ENCODE assay signal across 8 cellular contexts in the genomic region with DNA sequence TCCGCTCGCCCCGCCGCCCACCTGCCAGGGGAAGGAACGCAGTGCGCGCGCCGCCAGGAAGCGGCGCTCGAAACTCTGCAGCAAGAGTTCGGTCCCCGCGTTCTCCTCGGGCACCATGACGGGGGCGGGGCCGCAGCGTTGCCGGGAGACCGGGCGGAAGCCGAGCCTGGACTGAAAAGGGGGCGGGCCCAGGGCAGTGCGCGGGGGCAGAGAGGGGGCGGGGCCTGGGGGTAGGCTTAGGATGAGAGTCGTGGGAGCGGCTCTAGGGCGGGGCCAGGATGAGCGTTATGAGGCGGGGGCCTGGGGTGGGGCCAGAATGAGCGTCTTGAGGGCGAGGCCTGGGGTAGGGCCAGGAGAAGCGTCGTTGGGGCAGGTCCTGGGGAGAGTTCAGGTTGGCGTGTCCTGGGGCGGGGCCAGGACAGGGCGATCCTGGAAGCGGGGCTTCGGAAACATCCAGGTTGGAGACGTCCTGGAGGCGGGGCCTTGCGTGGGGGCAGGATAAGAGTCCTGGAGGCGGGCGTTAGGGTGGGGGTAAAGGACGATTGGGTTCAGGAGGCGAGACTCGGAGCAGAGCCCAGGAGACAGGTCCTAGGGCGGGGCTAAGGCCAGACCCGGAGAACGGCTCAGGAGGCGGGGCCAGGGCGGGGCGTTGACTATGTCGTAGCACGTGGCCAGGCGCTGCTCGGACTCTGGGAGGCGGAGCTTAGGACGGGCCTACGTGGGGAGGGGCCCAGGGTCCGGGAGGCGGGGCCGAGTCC. TPM values are rescaled to one million over a fixed set of nuclear protein-coding genes. Genes with fewer than 3 reads are reported as not detected.
A peak's percentile ranks its signal among the peaks of the same experiment; 100 is the strongest.
DNase-seq lines count a peak whose midpoint lies in the region; ATAC-seq and TF ChIP-seq lines count a peak whose summit lies in the region.
"Not testable (repeated sequence)": the region's sequence is repeated elsewhere in the genome, so short reads cannot be mapped to it uniquely, and the experiment has no call there.

No MANE protein-coding gene starts in this region.

- POLR2A ChIA-PET in IMR-90 (lab: Charles Lee; ENCODE audit: unreplicated experiment): not testable (repeated sequence)

- H3K27ac ChIP-seq in IMR-90 (ENCODE audit: insufficient read depth, low read length) (peak overlapping the region; percentile 11), OCI-LY3 (ENCODE audit: low read length) (peak overlapping the region; percentile 80)

- 0% methylated on average over 40 of the region's 66 CpGs; no CpG with 5 or more reads in 1 of the 2 experiments for WGBS in IMR-90 (ENCODE audit: extremely low coverage in 2 of 2, insufficient read length in 1 of 2), 2 experiments

- peak overlapping the region; percentile 60; the same call in 1 of the 2 replicates for H3K4ac ChIP-seq in IMR-90 (ENCODE audit: low read depth, low read length)

- not testable (repeated sequence) for BruUV-seq in IMR-90 (replicated peaks; lab: Mats Ljungman, UMichigan)

- H3K4me2 ChIP-seq in IMR-90 (ENCODE audit: low read depth, low read length) (peak overlapping the region; percentile 51), OCI-LY3 (ENCODE audit: low read length) (peak overlapping the region; percentile 90)

- peak overlapping the region; percentile 62; the same call in 1 of the 2 replicates for H4K91ac ChIP-seq in IMR-90 (ENCODE audit: insufficient read depth, low read depth, low read length)

- H2BK20ac ChIP-seq in IMR-90 (ENCODE audit: low read depth, low read length): not testable (repeated sequence)

- not testable (repeated sequence) for H3K9ac ChIP-seq in IMR-90 (ENCODE audit: low read depth, low read length)
- peak overlapping the region; percentile 92 for H3K9ac ChIP-seq in OCI-LY3 (ENCODE audit: low read length)

- H3K23ac ChIP-seq in IMR-90 (ENCODE audit: low read depth, low read length): not testable (repeated sequence)

- H3K79me1 ChIP-seq in IMR-90 (ENCODE audit: low read depth in 1 of 2, low read length in 2 of 2): not testable (repeated sequence)

- intact Hi-C loops in IMR-90 (cut with micrococcal nuclease): not testable (repeated sequence)

- ATAC-seq in GM21529 (IDR thresholded peaks at IDR 0.05; ENCODE audit: unreplicated experiment) (peak; percentile 90), IMR-90 (ENCODE audit: low read depth) (peak; percentile 100)

- not testable (repeated sequence) for H3K79me2 ChIP-seq in OCI-LY3 (ENCODE audit: low read length)

- H4K8ac ChIP-seq in IMR-90 (ENCODE audit: low read depth in 2 of 2, low read length in 2 of 2): peak overlapping the region in 1 of 2 experiments; percentile 45; a peak in 2 of 4 replicates

- not testable (repeated sequence) for H3K56ac ChIP-seq in IMR-90 (ENCODE audit: extremely low read depth, insufficient read depth, low read length)

- H2BK15ac ChIP-seq in IMR-90 (ENCODE audit: low read depth, low read length): 0 out of 3 replicates have a peak overlapping the region, but pooled peaks have one; percentile 21

- in situ Hi-C loops in Caki2 (cut with HindIII; ENCODE audit: low pct_unique_long_range_greater_than_20kb, low sequenced_read_pairs): not testable (repeated sequence)
- in situ Hi-C loops in IMR-90 (cut with MboI; ENCODE audit: low sequenced_read_pairs): loop anchor here (25.0 kb wide), 1 partner anchor 360 kb away; the partner anchor contains the start of gene CARS1

- not testable (repeated sequence) for H2AK5ac ChIP-seq in IMR-90 (ENCODE audit: low read depth, low read length)

- TF ChIP-seq POLR2A in IMR-90 (IDR thresholded peaks at IDR 0.05; ENCODE audit: low read depth, low read length): 0 out of 2 replicates have a peak, but pooled peaks have one; percentile 39

- H2BK120ac ChIP-seq in IMR-90 (ENCODE audit: low read depth, low read length): not testable (repeated sequence)

- H3K4me3 ChIP-seq in IMR-90 (ENCODE audit: insufficient read depth, low read depth, low read length): peak overlapping the region; percentile 62
- H3K4me3 ChIP-seq in OCI-LY3 (ENCODE audit: low read length): peak overlapping the region; percentile 82
- peak overlapping the region; percentile 55 for H3K4me3 ChIP-seq in epithelial cell of esophagus (ENCODE audit: low read length)

- H3K9me3 ChIP-seq in IMR-90 (ENCODE audit: control insufficient read depth, insufficient read depth, low read length); OCI-LY3 (ENCODE audit: insufficient read depth, low read length): not testable (repeated sequence)

- not testable (repeated sequence) for H3K4me1 ChIP-seq in IMR-90 (ENCODE audit: control insufficient read depth, insufficient read depth, low read length); OCI-LY3 (ENCODE audit: low read length)

- not testable (repeated sequence) for TF ChIP-seq RAD21 in IMR-90 (IDR thresholded peaks at IDR 0.05; ENCODE audit: low read length)

- not testable (repeated sequence) for H3K9me1 ChIP-seq in IMR-90 (ENCODE audit: insufficient read depth, low read length)

- not testable (repeated sequence) for H3K36me3 ChIP-seq in IMR-90 (ENCODE audit: control insufficient read depth, insufficient read depth, low read length); OCI-LY3 (replicated peaks; ENCODE audit: low read depth, low read length)

- H2AFZ ChIP-seq in IMR-90 (replicated peaks; ENCODE audit: low read length, poor library complexity) (peak overlapping the region; percentile 89), OCI-LY3 (ENCODE audit: low read depth, low read length) (peak overlapping the region; percentile 83)

- DNase-seq in Caki2 (ENCODE audit: low read depth) (peak; percentile 97), IMR-90 (peak; percentile 90), activated T-cell treated with anti-CD3 and anti-CD28 coated beads for 24 hours (ENCODE audit: low read depth) (peak; percentile 96), epithelial cell of esophagus (ENCODE audit: low read depth) (peak; percentile 99), middle frontal gyrus (ENCODE audit: extremely low spot score, low spot score) (peak; percentile 87)
- DNase-seq in stimulated activated CD8-positive, alpha-beta memory T cell treated with anti-CD3 and anti-CD28 coated beads, Interleukin-2, amount 100 ng/mL, for 1 hour (ENCODE audit: low read depth in 2 of 2): peak; percentile 94 to 96

- TF ChIP-seq CTCF in IMR-90 (conservative IDR thresholded peaks at IDR 0.05; ENCODE audit: low read depth, low read length); OCI-LY3 (IDR thresholded peaks at IDR 0.05; ENCODE audit: low read depth, low read length); epithelial cell of esophagus (IDR thresholded peaks at IDR 0.05; ENCODE audit: insufficient read depth, low read depth, low read length, missing control alignments): not testable (repeated sequence)

- CTCF ChIA-PET in IMR-90 (lab: Yijun Ruan, JAX): not testable (repeated sequence)

- not testable (repeated sequence) for H3K18ac ChIP-seq in IMR-90 (ENCODE audit: low read depth, low read length)

- H4K5ac ChIP-seq in IMR-90 (ENCODE audit: low read depth, low read length): not testable (repeated sequence)

- H2BK5ac ChIP-seq in IMR-90 (ENCODE audit: low read depth, low read length, poor library complexity, severe bottlenecking): peak overlapping the region; percentile 15

- H3K27me3 ChIP-seq in IMR-90 (ENCODE audit: control insufficient read depth, insufficient read depth, low read length); OCI-LY3 (ENCODE audit: low read depth, low read length): not testable (repeated sequence)

- dilution Hi-C loops in IMR-90 (cut with HindIII; ENCODE audit: low sequenced_read_pairs, unreplicated experiment): not testable (repeated sequence)

- H2AK9ac ChIP-seq in IMR-90 (replicated peaks; ENCODE audit: low read depth, low read length, poor library complexity): not testable (repeated sequence)

- H4K20me1 ChIP-seq in IMR-90 (ENCODE audit: insufficient read depth, low read length); OCI-LY3 (ENCODE audit: insufficient read depth, low read length): not testable (repeated sequence)

- H3K14ac ChIP-seq in IMR-90 (replicated peaks; ENCODE audit: low read depth, low read length): peak overlapping the region; percentile 68; the same call in 1 of the 2 replicates

TF ChIP-seq in IMR-90, 13 proteins besides CTCF, POLR2A, EP300 and RAD21:
- peak; percentile 65; the same call in 1 of the 2 replicates for TF ChIP-seq MAZ (IDR thresholded peaks at IDR 0.05; ENCODE audit: borderline replicate concordance, low read depth, low read length)
- TF ChIP-seq, protein P1, sequence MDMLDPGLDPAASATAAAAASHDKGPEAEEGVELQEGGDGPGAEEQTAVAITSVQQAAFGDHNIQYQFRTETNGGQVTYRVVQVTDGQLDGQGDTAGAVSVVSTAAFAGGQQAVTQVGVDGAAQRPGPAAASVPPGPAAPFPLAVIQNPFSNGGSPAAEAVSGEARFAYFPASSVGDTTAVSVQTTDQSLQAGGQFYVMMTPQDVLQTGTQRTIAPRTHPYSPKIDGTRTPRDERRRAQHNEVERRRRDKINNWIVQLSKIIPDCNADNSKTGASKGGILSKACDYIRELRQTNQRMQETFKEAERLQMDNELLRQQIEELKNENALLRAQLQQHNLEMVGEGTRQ (IDR thresholded peaks at IDR 0.05; ENCODE audit: low read depth, low read length): peak; percentile 75

RNA-seq across cellular contexts. Expression of gene ZNF195, which starts 43.6 kb away (rescaled TPM):
- total RNA-seq in Caki2 (2014; rRNA removed; shearing (Covaris generic); ENCODE audit: low replicate concordance): 22.4 and 31.5 TPM in 2 replicates
- 17.2 and 24.4 TPM in 2 replicates for total RNA-seq in IMR-90 (2012; rRNA removed)
- 8.7 and 10.2 TPM in 2 replicates for polyA plus RNA-seq in IMR-90 (2012; rRNA removed)
- 3.2 and 4.1 TPM in 2 replicates for polyA plus RNA-seq in IMR-90 (2012; cell fraction: cytosol; rRNA removed)
- polyA plus RNA-seq in IMR-90 (2012; cell fraction: nucleus; rRNA removed; ENCODE audit: low replicate concordance): 8.5 and 30.2 TPM in 2 replicates

Comparison
In these comparisons a context has a peak if more than half of its experiments do, and no peak if none do; other contexts are left out.
1. Peak in every context shown above with its lines: DNase-seq, ATAC-seq, H3K4me3 ChIP-seq and H3K27ac ChIP-seq.